15 cellular contexts compared by ENCODE assay signal in the genomic region with DNA sequence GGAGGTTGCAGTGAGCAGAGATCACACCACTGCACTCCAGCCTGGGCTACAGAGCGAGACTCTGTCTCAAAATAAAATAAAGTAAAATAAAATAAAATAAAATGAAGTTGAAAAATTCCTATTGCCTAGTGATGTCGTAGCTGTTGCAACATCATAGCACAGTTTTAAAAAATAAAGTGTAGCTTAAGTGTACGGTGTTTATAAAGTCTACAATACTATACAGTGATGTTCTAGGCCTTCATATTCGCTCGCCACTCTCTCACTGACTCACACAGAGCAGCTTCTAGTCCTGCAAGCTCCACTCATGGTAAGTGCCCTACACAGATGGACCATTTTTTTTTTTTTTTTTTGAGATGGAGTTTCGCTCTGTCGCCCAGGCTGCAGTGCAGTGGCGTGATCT. TPM values are rescaled to one million over a fixed set of nuclear protein-coding genes. Genes with fewer than 3 reads are reported as not detected.
DNase-seq lines count a peak whose midpoint lies in the region.
"Had no signal": no experiment of that assay in that cellular context is flagged by ENCODE, and none has a peak within 500 bp of the region (broad histone marks: within the 10 kb centered on the region; RNA-seq: fewer than 3 reads in every experiment).

No MANE protein-coding gene starts in this region.

- H3K36me3 ChIP-seq in GM23248 (ENCODE audit: low read depth) = 0 out of 2 replicates have a peak, but pooled peaks cover 3% of the 10 kb centered on the region
- H3K36me3 ChIP-seq in adipocyte (ENCODE audit: control insufficient read depth, insufficient read depth, low read length, severe bottlenecking) = peaks cover 6% of the 10 kb centered on the region

- H3K9ac ChIP-seq in GM23248 = no peak overlapping the region
- H3K9ac ChIP-seq in adipocyte (ENCODE audit: low read length) = no peak overlapping the region
- H3K9ac ChIP-seq: BLaER1 had no signal

- no peak overlapping the region for H3K27ac ChIP-seq in GM23248
- H3K27ac ChIP-seq: 22Rv1, BLaER1, C4-2B had no signal

- no peaks in the 10 kb centered on the region for H3K9me3 ChIP-seq in GM23248 (ENCODE audit: low read depth)
- H3K9me3 ChIP-seq in adipocyte (ENCODE audit: control insufficient read depth, low read length) = peaks cover 3% of the 10 kb centered on the region

- H3K27me3 ChIP-seq in GM23248 (replicated peaks; ENCODE audit: insufficient read depth) (no peaks in the 10 kb centered on the region), adipocyte (replicated peaks; ENCODE audit: control insufficient read depth, insufficient read depth, low read length) (no peaks in the 10 kb centered on the region)
- H3K27me3 ChIP-seq: BLaER1 had no signal

- H3K79me2 ChIP-seq in GM23248 (ENCODE audit: insufficient read depth) = no peaks in the 10 kb centered on the region

- H3K4me3 ChIP-seq in GM23248 = no peak overlapping the region
- H3K4me3 ChIP-seq in adipocyte (ENCODE audit: low read length) = no peak overlapping the region
- H3K4me3 ChIP-seq: BLaER1 had no signal

- H3K4me1 ChIP-seq in GM23248 (ENCODE audit: insufficient read depth) (no peaks in the 10 kb centered on the region; the same call in 1 of the 2 replicates), adipocyte (ENCODE audit: control insufficient read depth, insufficient read depth, low read length) (peaks cover 6% of the 10 kb centered on the region)

- in situ Hi-C loops in GM23248 (cut with MboI) = no loop called here

- no peaks in the 10 kb centered on the region for H3K9me2 ChIP-seq in GM23248 (ENCODE audit: insufficient read depth)

- 95% methylated on average over 8 of the region's 8 CpGs for WGBS in GM23248 (ENCODE audit: low coverage in 1 of 2, low lambda C conversion rate in 2 of 2, missing lambda C conversion rate in 2 of 2), 2 experiments

- no peak overlapping the region for H3K4me2 ChIP-seq in GM23248 (ENCODE audit: unreplicated experiment)
- H3K4me2 ChIP-seq: BLaER1 had no signal

- DNase-seq in DMS 273 (lab: John Stamatoyannopoulos, UW; ENCODE audit: unreplicated experiment) = peak; percentile 17
- DNase-seq in DMS 273 treated with DMSO at 0.1 percent for 48 hours (lab: John Stamatoyannopoulos, UW) = no peak
- DNase-seq in GM23248 = peak; percentile 22
- DNase-seq in adipocyte (ENCODE audit: low read depth) = peak; percentile 21
- DNase-seq in iris pigment epithelial cell (ENCODE audit: low read depth) = peak; percentile 43
- DNase-seq in iPS-NIHi7 (ENCODE audit: extremely low spot score) = no peak
- DNase-seq in NCI-H2227 treated with DMSO at 0.1 percent for 48 hours (lab: John Stamatoyannopoulos, UW) = no peak
- DNase-seq: CD4-positive, CD25-positive, alpha-beta regulatory T cell; CD8-positive, alpha-beta T cell; DMS153; DND-41; H7 had no signal

- H2AFZ ChIP-seq in GM23248 = no peak overlapping the region

- H3F3A ChIP-seq in GM23248 (ENCODE audit: insufficient read depth) = peaks cover 7% of the 10 kb centered on the region; the same call in 1 of the 2 replicates

- no peaks in the 10 kb centered on the region for H4K20me1 ChIP-seq in GM23248 (ENCODE audit: insufficient read depth)
- H4K20me1 ChIP-seq: BLaER1 had no signal

RNA-seq across cellular contexts. Expression of gene MNT, which starts 43.5 kb away (rescaled TPM):
- total RNA-seq in GM23248 (2014; rRNA removed; shearing (Covaris generic)) = 3.7 and 6.2 TPM in 2 replicates
- polyA plus RNA-seq in GM23248 (2016; fragmentation: Nextera tagmentation; extraction: Ambion mirVana) = 6.2 and 8.2 TPM in 2 replicates

Comparison
In these comparisons a context has a peak if more than half of its experiments do, and no peak if none do; other contexts are left out.
1. DNase-seq: peak in DMS 273 (single experiment), GM23248 (single experiment), adipocyte (single experiment) and iris pigment epithelial cell (single experiment); none in DMS 273 treated with DMSO at 0.1 percent for 48 hours (single experiment), iPS-NIHi7 (single experiment) and NCI-H2227 treated with DMSO at 0.1 percent for 48 hours (single experiment).